In genomic region chr12:65278576-65279386, GRCh38 we compare ENCODE assay signal across 1 cellular context.
TF ChIP-seq lines count a peak whose summit lies in the region.

Gene MSRB3, plus strand, starts transcription at chr12:65278683. Its CDS starts 29,897 bp downstream, at chr12:65308580.

TF ChIP-seq in A549, 52 proteins besides CTCF, POLR2A, EP300 and RAD21 (continued from another document):
- TF ChIP-seq HMGXB4 (CRISPR knock-in tag; IDR thresholded peaks at IDR 0.05; ENCODE audit: borderline replicate concordance) = 0 out of 2 replicates have a peak, but pooled peaks have one; percentile 47
- no peak for TF ChIP-seq ELK1 (IDR thresholded peaks at IDR 0.05; ENCODE audit: low read depth, low read length)
- TF ChIP-seq ZSCAN20 (CRISPR knock-in tag; IDR thresholded peaks at IDR 0.05) = no peak
- no peak for TF ChIP-seq RNF2 (IDR thresholded peaks at IDR 0.05; ENCODE audit: borderline replicate concordance, low read depth)
- TF ChIP-seq KDM1A (IDR thresholded peaks at IDR 0.05; ENCODE audit: low read depth) = no peak
- TF ChIP-seq NFE2L2 (conservative IDR thresholded peaks at IDR 0.05; ENCODE audit: low read length) = no peak
- no peak for TF ChIP-seq FOSB (CRISPR knock-in tag; IDR thresholded peaks at IDR 0.05)
- no peak for TF ChIP-seq CBX8 (IDR thresholded peaks at IDR 0.05)
- TF ChIP-seq EHMT2 (IDR thresholded peaks at IDR 0.05; ENCODE audit: low read depth) = no peak
- peak; percentile 77 for TF ChIP-seq MAX (IDR thresholded peaks at IDR 0.05)
- TF ChIP-seq FOSL2 (IDR thresholded peaks at IDR 0.05) = no peak
- TF ChIP-seq FOSL2 (CRISPR knock-in tag; IDR thresholded peaks at IDR 0.05) = no peak
- TF ChIP-seq ESRRA (IDR thresholded peaks at IDR 0.05; ENCODE audit: borderline replicate concordance, low read length) = no peak
- TF ChIP-seq SMC3 (IDR thresholded peaks at IDR 0.05) = no peak
- no peak for TF ChIP-seq SREBF2 (IDR thresholded peaks at IDR 0.05)
- 0 out of 2 replicates have a peak, but pooled peaks have one; percentile 43 for TF ChIP-seq TFCP2L1 (CRISPR knock-in tag; IDR thresholded peaks at IDR 0.05)
- TF ChIP-seq CHD2 (IDR thresholded peaks at IDR 0.05; ENCODE audit: low read length, partially characterized antibody) = no peak
- no peak for TF ChIP-seq EHF (CRISPR knock-in tag; IDR thresholded peaks at IDR 0.05)
- TF ChIP-seq HOXB5 (CRISPR knock-in tag; IDR thresholded peaks at IDR 0.05) = no peak
- TF ChIP-seq MAFK (IDR thresholded peaks at IDR 0.05; ENCODE audit: partially characterized antibody) = no peak
- no peak for TF ChIP-seq NR3C1 (IDR thresholded peaks at IDR 0.05)
- TF ChIP-seq JUNB (IDR thresholded peaks at IDR 0.05) = no peak
- TF ChIP-seq CEBPB (IDR thresholded peaks at IDR 0.05) = no peak
- no peak for TF ChIP-seq RARB (CRISPR knock-in tag; IDR thresholded peaks at IDR 0.05)
- TF ChIP-seq MAZ (IDR thresholded peaks at IDR 0.05; ENCODE audit: borderline replicate concordance, low read depth, low read length) = no peak
- TF ChIP-seq ZNF302 (CRISPR knock-in tag; IDR thresholded peaks at IDR 0.05) = no peak
- no peak for TF ChIP-seq PBX3 (IDR thresholded peaks at IDR 0.05)
- no peak for TF ChIP-seq NPAS2 (CRISPR knock-in tag; IDR thresholded peaks at IDR 0.05; ENCODE audit: borderline replicate concordance)
- peak; percentile 49; the same call in 1 of the 2 replicates for TF ChIP-seq E2F6 (IDR thresholded peaks at IDR 0.05; ENCODE audit: borderline replicate concordance, low read depth)
- TF ChIP-seq HEYL (CRISPR knock-in tag; IDR thresholded peaks at IDR 0.05) = no peak
- no peak for TF ChIP-seq HES2 (IDR thresholded peaks at IDR 0.05)
- TF ChIP-seq HOXB13 (CRISPR knock-in tag; IDR thresholded peaks at IDR 0.05; ENCODE audit: low read depth) = no peak
- no peak for TF ChIP-seq RFX5 (IDR thresholded peaks at IDR 0.05)
- peak; percentile 41 to 53; a peak in 2 of 5 replicates for TF ChIP-seq JUN (IDR thresholded peaks at IDR 0.05)
- peak; percentile 4 for TF ChIP-seq ZFP36 (IDR thresholded peaks at IDR 0.05; ENCODE audit: borderline replicate concordance, partially characterized antibody)
- TF ChIP-seq BCL3 (IDR thresholded peaks at IDR 0.05) = no peak
